Comparison of ENCODE assay signal across 16 cellular contexts in genomic region chrX:135325036-135325818, GRCh38. TPM values are rescaled to one million over a fixed set of nuclear protein-coding genes. Genes with fewer than 3 reads are reported as not detected.
"Had no signal": no experiment of that assay in that cellular context is flagged by ENCODE, and none has a peak within 500 bp of the region (broad histone marks: within the 10 kb centered on the region; RNA-seq: fewer than 3 reads in every experiment).

No MANE protein-coding gene starts in this region.

RNA-seq across cellular contexts. Expression of gene ETDC, which starts 15.9 kb away (rescaled TPM):
- total RNA-seq: stomach, subcutaneous adipose tissue, suprapubic skin, temporal lobe, testis, thoracic aorta, thyroid gland, tibial nerve, transverse colon, upper lobe of left lung, upper lobe of right lung, ureter, urinary bladder, uterus, vagina had no signal
- polyA plus RNA-seq: stomach, thymus, urinary bladder had no signal
